In genomic region chr1:61084560-61084991, GRCh38 we compare ENCODE assay signal across 8 cellular contexts. TPM values are rescaled to one million over a fixed set of nuclear protein-coding genes. Genes with fewer than 3 reads are reported as not detected.
DNase-seq lines count a peak whose midpoint lies in the region; ATAC-seq and TF ChIP-seq lines count a peak whose summit lies in the region.

No MANE protein-coding gene starts in this region.

- H3K4me1 Mint-ChIP-seq in CD4-positive, alpha-beta memory T cell: peaks cover 16 to 38% (median 22%) of the 10 kb centered on the region in 4 donors
- H3K4me1 Mint-ChIP-seq in neural crest cell: peaks cover 26% of the 10 kb centered on the region

- ATAC-seq in GM19351 (IDR thresholded peaks at IDR 0.05; ENCODE audit: unreplicated experiment): no peak

- intact Hi-C loops in CD4-positive, alpha-beta memory T cell (cut with micrococcal nuclease): no loop called here

- peaks cover 0 to 2% (median 0%) of the 10 kb centered on the region in 8 donors for H3K9me3 Mint-ChIP-seq in CD4-positive, alpha-beta memory T cell
- H3K9me3 Mint-ChIP-seq in neural crest cell: no peaks in the 10 kb centered on the region

- no peaks in the 10 kb centered on the region for H3K36me3 ChIP-seq in CD4-positive, alpha-beta memory T cell (ENCODE audit: insufficient read depth, low read length)
- H3K36me3 ChIP-seq in duodenal mucosa (ENCODE audit: control insufficient read depth in 1 of 2, insufficient read depth in 2 of 2, low read length in 2 of 2): peaks cover 0 to 11% of the 10 kb centered on the region in 2 donors

- H3K27me3 ChIP-seq in CD4-positive, alpha-beta memory T cell (ENCODE audit: insufficient read depth, low read length): no peaks in the 10 kb centered on the region
- H3K27me3 ChIP-seq in duodenal mucosa (ENCODE audit: control insufficient read depth in 1 of 2, insufficient read depth in 2 of 2, low read length in 2 of 2): no peaks in the 10 kb centered on the region

- peak overlapping the region in 3 of 7 donors; percentile 15 to 79 (median 72) for H3K27ac Mint-ChIP-seq in CD4-positive, alpha-beta memory T cell
- no peak overlapping the region for H3K27ac Mint-ChIP-seq in neural crest cell (ENCODE audit: unreplicated experiment)

- H3K4me1 ChIP-seq in CD4-positive, alpha-beta memory T cell (ENCODE audit: insufficient read depth, low read length): peaks cover 31% of the 10 kb centered on the region
- peaks cover 29 to 44% of the 10 kb centered on the region in 2 donors for H3K4me1 ChIP-seq in duodenal mucosa (ENCODE audit: control insufficient read depth in 1 of 2, insufficient read depth in 2 of 2, low read length in 2 of 2)

- in situ Hi-C loops in GM13977 (cut with MboI; ENCODE audit: low pct_unique_long_range_greater_than_20kb, low sequenced_read_pairs, unreplicated experiment): no loop called here

- H3K27ac ChIP-seq in CD4-positive, alpha-beta memory T cell (ENCODE audit: low read depth, low read length): no peak overlapping the region
- no peak overlapping the region for H3K27ac ChIP-seq in duodenal mucosa (ENCODE audit: low read depth, low read length)

- peaks cover 10 to 11% of the 10 kb centered on the region in 2 donors for H3K36me3 Mint-ChIP-seq in CD4-positive, alpha-beta memory T cell
- no peaks in the 10 kb centered on the region for H3K36me3 Mint-ChIP-seq in neural crest cell (ENCODE audit: low read depth)

- no peak for DNase-seq in CD4-positive, alpha-beta memory T cell
- peak; percentile 42 for DNase-seq in OCI-M1 (lab: John Stamatoyannopoulos, UW)
- no peak for DNase-seq in neural crest cell (ENCODE audit: low read depth, low spot score)
- DNase-seq in DMS153 treated with DMSO at 0.1 percent for 48 hours (lab: John Stamatoyannopoulos, UW; ENCODE audit: unreplicated experiment): no peak
- DNase-seq in GM13977 (ENCODE audit: low spot score): no peak
- no peak for DNase-seq in GDM1 (lab: John Stamatoyannopoulos, UW)

- TF ChIP-seq CTCF in neural crest cell (conservative IDR thresholded peaks at IDR 0.05): no peak
- TF ChIP-seq CTCF in GM13977 (IDR thresholded peaks at IDR 0.05; ENCODE audit: extremely low read depth, insufficient read depth, missing control alignments): no peak

- POLR2A ChIA-PET in CD4-positive, alpha-beta memory T cell (lab: Charles Lee; ENCODE audit: partially characterized antibody): interaction anchor here (2.2 kb wide), 1 partner anchor 7 kb away, joined by 13 read pairs; no protein-coding TSS in a partner anchor

- H3K9me3 ChIP-seq in CD4-positive, alpha-beta memory T cell (ENCODE audit: control insufficient read depth in 1 of 2, low read length in 2 of 2): no peaks in the 10 kb centered on the region
- H3K9me3 ChIP-seq in duodenal mucosa (ENCODE audit: control insufficient read depth in 1 of 2, low read length in 2 of 2): no peaks in the 10 kb centered on the region

- H3K4me3 ChIP-seq in CD4-positive, alpha-beta memory T cell (ENCODE audit: low read length in 2 of 2): no peak overlapping the region
- H3K4me3 ChIP-seq in duodenal mucosa (ENCODE audit: low read depth in 1 of 2, low read length in 2 of 2): peak overlapping the region; percentile 73 to 85

- peak overlapping the region; percentile 39 to 42 for H3K9ac ChIP-seq in duodenal mucosa (ENCODE audit: low read depth in 1 of 2, low read length in 2 of 2)

- peaks cover 0 to 2% of the 10 kb centered on the region in 2 donors for H3K27me3 Mint-ChIP-seq in CD4-positive, alpha-beta memory T cell
- peaks cover 88% of the 10 kb centered on the region for H3K27me3 Mint-ChIP-seq in neural crest cell (ENCODE audit: low read depth)

- H3K4me3 Mint-ChIP-seq in CD4-positive, alpha-beta memory T cell: peak overlapping the region; percentile 79 to 93 (median 91)
- H3K4me3 Mint-ChIP-seq in neural crest cell: peak overlapping the region; percentile 93

- CTCF ChIA-PET in CD4-positive, alpha-beta memory T cell (lab: Charles Lee; ENCODE audit: partially characterized antibody): interaction anchor here (2.9 kb wide), 1 partner anchor 35 kb away, joined by 11 read pairs; no protein-coding TSS in a partner anchor

RNA-seq across cellular contexts. Expression of gene NFIA, which starts 2.2 kb away (rescaled TPM):
- 1 to 10 TPM; 6.9 to 7.3 TPM for total RNA-seq in CD4-positive, alpha-beta memory T cell
- polyA plus RNA-seq in CD4-positive, alpha-beta memory T cell: 1 to 10 TPM; 5.1 to 6.6 TPM
- 2.2 and 3.4 TPM in 2 replicates for total RNA-seq in neural crest cell

Comparison
In these comparisons a context has a peak if more than half of its experiments do, and no peak if none do; other contexts are left out.
1. H3K4me3 ChIP-seq: peak in duodenal mucosa (2 of 2); none in CD4-positive, alpha-beta memory T cell (0 of 2).